7 cellular contexts compared by ENCODE assay signal in genomic region chr3:56758042-56758441, GRCh38. TPM values are rescaled to one million over a fixed set of nuclear protein-coding genes. Genes with fewer than 3 reads are reported as not detected.
DNase-seq lines count a peak whose midpoint lies in the region; ATAC-seq and TF ChIP-seq lines count a peak whose summit lies in the region.
"Not testable (repeated sequence)": the region's sequence is repeated elsewhere in the genome, so short reads cannot be mapped to it uniquely, and the experiment has no call there.

No MANE protein-coding gene starts in this region.

- H3K27ac ChIP-seq in SK-N-SH (ENCODE audit: low read depth in 2 of 2, low read length in 1 of 2) (peak overlapping the region; percentile 62 to 75), heart left ventricle (peak overlapping the region in 7 of 12 donors; percentile 1 to 88 (median 33)), gastrocnemius medialis (peak overlapping the region; percentile 21 to 53 (median 39))
- not testable (repeated sequence) for H3K27ac ChIP-seq in mesenchymal stem cell (ENCODE audit: low read length, poor library complexity, severe bottlenecking)

- H2BK15ac ChIP-seq in mesenchymal stem cell (ENCODE audit: low read depth, poor library complexity, severe bottlenecking), result not testable (repeated sequence)

- H3K9me3 Mint-ChIP-seq in activated T-helper 2 cell treated with anti-CD3 and anti-CD28 coated beads, Interferon-gamma antibody, Interleukin-2, Interleukin-4, amounts not matched to agents 10 μg/mL and 5 μg/mL and 100 μg/mL, durations not matched to agents 14 hours and 24 hours and 36 hours; central memory CD8-positive, alpha-beta T cell: not testable (repeated sequence)

- DNase-seq in EH (ENCODE audit: low read depth), result peak; percentile 5
- not testable (repeated sequence) for DNase-seq in SK-N-SH; activated T-helper 2 cell treated with anti-CD3 and anti-CD28 coated beads, Interferon-gamma antibody, Interleukin-2, Interleukin-4, amounts not matched to agents 10 μg/mL and 5 μg/mL and 100 μg/mL, durations not matched to agents 14 hours and 24 hours and 36 hours (ENCODE audit: low spot score); central memory CD8-positive, alpha-beta T cell (ENCODE audit: low spot score in 2 of 2); heart left ventricle; mesenchymal stem cell; gastrocnemius medialis

- not testable (repeated sequence) for H4K8ac ChIP-seq in mesenchymal stem cell (ENCODE audit: low read length)

- H3K9me3 ChIP-seq in SK-N-SH; heart left ventricle; mesenchymal stem cell (ENCODE audit: control insufficient read depth, low read length); gastrocnemius medialis: not testable (repeated sequence)

- H3K27ac Mint-ChIP-seq in activated T-helper 2 cell treated with anti-CD3 and anti-CD28 coated beads, Interferon-gamma antibody, Interleukin-2, Interleukin-4, amounts not matched to agents 10 μg/mL and 5 μg/mL and 100 μg/mL, durations not matched to agents 14 hours and 24 hours and 36 hours, result peak overlapping the region; percentile 91
- peak overlapping the region; percentile 93 for H3K27ac Mint-ChIP-seq in central memory CD8-positive, alpha-beta T cell (ENCODE audit: low read depth)

- H3K36me3 ChIP-seq in SK-N-SH (replicated peaks in 1 of 2; ENCODE audit: control insufficient read depth in 1 of 2, insufficient read depth in 2 of 2, low read length in 1 of 2); heart left ventricle; gastrocnemius medialis: not testable (repeated sequence)
- peaks cover 0 to 22% of the 10 kb centered on the region in 2 experiments for H3K36me3 ChIP-seq in mesenchymal stem cell (ENCODE audit: control insufficient read depth in 1 of 2, insufficient read depth in 2 of 2, low read depth in 1 of 2, low read length in 2 of 2)

- ATAC-seq in central memory CD8-positive, alpha-beta T cell (replicated peaks; ENCODE audit: extremely low read depth, poor library complexity, severe bottlenecking); heart left ventricle; gastrocnemius medialis: not testable (repeated sequence)

- WGBS in SK-N-SH (ENCODE audit: low lambda C conversion rate), result 94% methylated on average over 11 of the region's 11 CpGs
- WGBS in heart left ventricle, 4 donors, result 95 to 96% (median 95%) methylated on average over 11 of the region's 11 CpGs
- 79% methylated on average over 4 of the region's 11 CpGs for WGBS in mesenchymal stem cell

- not testable (repeated sequence) for H3K9ac ChIP-seq in SK-N-SH
- H3K9ac ChIP-seq in mesenchymal stem cell (ENCODE audit: low read length), result peak overlapping the region; percentile 94

- H2BK120ac ChIP-seq in mesenchymal stem cell (ENCODE audit: low read depth, low read length), result not testable (repeated sequence)

- not testable (repeated sequence) for H4K20me1 ChIP-seq in SK-N-SH (ENCODE audit: insufficient read depth)

- not testable (repeated sequence) for H2BK5ac ChIP-seq in mesenchymal stem cell (ENCODE audit: low read depth, low read length, poor library complexity, severe bottlenecking)

- CTCF ChIA-PET in SK-N-SH (lab: Yijun Ruan, JAX), result interaction anchor here (0.8 to 1.7 kb wide), 3 partner anchors 10 to 231 kb away, joined by 4 to 7 read pairs (median 7); no protein-coding TSS in a partner anchor

- H3K36me3 Mint-ChIP-seq in activated T-helper 2 cell treated with anti-CD3 and anti-CD28 coated beads, Interferon-gamma antibody, Interleukin-2, Interleukin-4, amounts not matched to agents 10 μg/mL and 5 μg/mL and 100 μg/mL, durations not matched to agents 14 hours and 24 hours and 36 hours (ENCODE audit: low read depth), result peaks cover 71% of the 10 kb centered on the region
- H3K36me3 Mint-ChIP-seq in central memory CD8-positive, alpha-beta T cell (ENCODE audit: insufficient read depth), result peaks cover 39% of the 10 kb centered on the region

- H3K4me3 ChIP-seq in SK-N-SH (ENCODE audit: low read depth in 2 of 2, low read length in 1 of 2); heart left ventricle; mesenchymal stem cell (ENCODE audit: insufficient read depth in 1 of 2, low read depth in 1 of 2, low read length in 2 of 2); gastrocnemius medialis: not testable (repeated sequence)

- H3K79me1 ChIP-seq in mesenchymal stem cell (replicated peaks; ENCODE audit: low read length, poor library complexity, severe bottlenecking), result not testable (repeated sequence)

- not testable (repeated sequence) for H2AK5ac ChIP-seq in mesenchymal stem cell (ENCODE audit: low read length, severe bottlenecking)

- not testable (repeated sequence) for H3K4ac ChIP-seq in mesenchymal stem cell (ENCODE audit: low read depth in 1 of 2, low read length in 2 of 2)

- TF ChIP-seq RAD21 in SK-N-SH (IDR thresholded peaks at IDR 0.05; ENCODE audit: low read length), result not testable (repeated sequence)

- H2BK12ac ChIP-seq in mesenchymal stem cell (ENCODE audit: low read length in 2 of 2), result not testable (repeated sequence)

- TF ChIP-seq POLR2A in heart left ventricle (IDR thresholded peaks at IDR 0.05); gastrocnemius medialis (IDR thresholded peaks at IDR 0.05): not testable (repeated sequence)

- not testable (repeated sequence) for TF ChIP-seq EP300 in SK-N-SH (IDR thresholded peaks at IDR 0.05; ENCODE audit: borderline replicate concordance in 1 of 2, low read depth in 1 of 2, low read length in 1 of 2)

- POLR2A ChIA-PET in SK-N-SH (lab: Yijun Ruan, JAX), result not testable (repeated sequence)

- H2AFZ ChIP-seq in SK-N-SH (ENCODE audit: low read depth), result peak overlapping the region; percentile 20; the same call in 1 of the 2 replicates
- not testable (repeated sequence) for H2AFZ ChIP-seq in mesenchymal stem cell (ENCODE audit: low read depth, low read length)

- TF ChIP-seq CTCF in SK-N-SH (IDR thresholded peaks at IDR 0.05); heart left ventricle (IDR thresholded peaks at IDR 0.05); gastrocnemius medialis (IDR thresholded peaks at IDR 0.05 in 4 of 5, conservative IDR thresholded peaks at IDR 0.05 in 1 of 5): not testable (repeated sequence)

- H3K9me2 ChIP-seq in SK-N-SH, result not testable (repeated sequence)

- not testable (repeated sequence) for H3K23ac ChIP-seq in mesenchymal stem cell (ENCODE audit: low read length in 2 of 2)

- peaks cover 74% of the 10 kb centered on the region for H3K4me1 Mint-ChIP-seq in activated T-helper 2 cell treated with anti-CD3 and anti-CD28 coated beads, Interferon-gamma antibody, Interleukin-2, Interleukin-4, amounts not matched to agents 10 μg/mL and 5 μg/mL and 100 μg/mL, durations not matched to agents 14 hours and 24 hours and 36 hours (ENCODE audit: low read depth)
- H3K4me1 Mint-ChIP-seq in central memory CD8-positive, alpha-beta T cell, result peaks cover 83% of the 10 kb centered on the region

- H3K4me2 ChIP-seq in SK-N-SH; mesenchymal stem cell (ENCODE audit: low read length, poor library complexity, severe bottlenecking): not testable (repeated sequence)

- not testable (repeated sequence) for H4K91ac ChIP-seq in mesenchymal stem cell (ENCODE audit: low read length)

- not testable (repeated sequence) for H3K27me3 Mint-ChIP-seq in activated T-helper 2 cell treated with anti-CD3 and anti-CD28 coated beads, Interferon-gamma antibody, Interleukin-2, Interleukin-4, amounts not matched to agents 10 μg/mL and 5 μg/mL and 100 μg/mL, durations not matched to agents 14 hours and 24 hours and 36 hours (ENCODE audit: low read depth); central memory CD8-positive, alpha-beta T cell

- intact Hi-C loops in activated T-helper 2 cell treated with anti-CD3 and anti-CD28 coated beads, Interferon-gamma antibody, Interleukin-2, Interleukin-4, amounts not matched to agents 10 μg/mL and 5 μg/mL and 100 μg/mL, durations not matched to agents 14 hours and 24 hours and 36 hours (cut with micrococcal nuclease), result loop anchor here (1.0 to 5.0 kb wide), 5 partner anchors 25 to 224 kb away; no protein-coding TSS in a partner anchor
- intact Hi-C loops in heart left ventricle (cut with DNase I), result loop anchor here in 1 of 10 donors (5.0 kb wide), 1 partner anchor 39 kb away; no protein-coding TSS in a partner anchor
- intact Hi-C loops in gastrocnemius medialis (cut with DNase I; ENCODE audit: low total_unique reads), result not testable (repeated sequence)

- not testable (repeated sequence) for H3K79me2 ChIP-seq in SK-N-SH (ENCODE audit: insufficient read depth)

- H3K4me1 ChIP-seq in SK-N-SH (ENCODE audit: control insufficient read depth in 1 of 2, insufficient read depth in 2 of 2, low read depth in 1 of 2, low read length in 1 of 2) (peaks cover 0 to 17% of the 10 kb centered on the region in 2 experiments; a peak in 3 of 4 replicates), heart left ventricle (peaks cover 5 to 81% (median 41%) of the 10 kb centered on the region in 12 donors), gastrocnemius medialis (peaks cover 39 to 41% of the 10 kb centered on the region in 2 donors)
- not testable (repeated sequence) for H3K4me1 ChIP-seq in mesenchymal stem cell (ENCODE audit: control insufficient read depth, insufficient read depth, low read depth, low read length)

- H3K4me3 Mint-ChIP-seq in activated T-helper 2 cell treated with anti-CD3 and anti-CD28 coated beads, Interferon-gamma antibody, Interleukin-2, Interleukin-4, amounts not matched to agents 10 μg/mL and 5 μg/mL and 100 μg/mL, durations not matched to agents 14 hours and 24 hours and 36 hours (ENCODE audit: low read depth); central memory CD8-positive, alpha-beta T cell: not testable (repeated sequence)

- in situ Hi-C loops in gastrocnemius medialis (cut with MboI; ENCODE audit: low sequenced_read_pairs in 4 of 4), result loop anchor here in 1 of 4 donors (5.0 kb wide), 1 partner anchor 39 kb away; no protein-coding TSS in a partner anchor

- H3F3A ChIP-seq in SK-N-SH (replicated peaks; ENCODE audit: insufficient read depth), result not testable (repeated sequence)

- H3K18ac ChIP-seq in mesenchymal stem cell (ENCODE audit: low read depth in 1 of 2, low read length in 2 of 2), result not testable (repeated sequence)

- H3K27me3 ChIP-seq in SK-N-SH (ENCODE audit: insufficient read depth); heart left ventricle; mesenchymal stem cell (ENCODE audit: control insufficient read depth in 1 of 2, insufficient read depth in 1 of 2, low read length in 2 of 2); gastrocnemius medialis: not testable (repeated sequence)

- H3K14ac ChIP-seq in mesenchymal stem cell (ENCODE audit: low read length in 2 of 2), result not testable (repeated sequence)

RNA-seq across cellular contexts. Expression of gene ARHGEF3, which starts 43.7 kb away (rescaled TPM):
- polyA plus RNA-seq in SK-N-SH (2012; rRNA removed), result 5.7 and 5.9 TPM in 2 replicates
- polyA plus RNA-seq in SK-N-SH (2012; cell fraction: cytosol; rRNA removed), result 5.8 and 6.1 TPM in 2 replicates
- polyA plus RNA-seq in SK-N-SH (2012; cell fraction: nucleus; rRNA removed), result 7.0 and 7.1 TPM in 2 replicates
- 38.3 and 38.6 TPM in 2 replicates for total RNA-seq in activated T-helper 2 cell treated with anti-CD3 and anti-CD28 coated beads, Interferon-gamma antibody, Interleukin-2, Interleukin-4, amounts not matched to agents 10 μg/mL and 5 μg/mL and 100 μg/mL, durations not matched to agents 14 hours and 24 hours and 36 hours
- 10 to 100 TPM; 13.5 to 36.8 (median 18.2) TPM for total RNA-seq in heart left ventricle
- polyA plus RNA-seq in heart left ventricle, result 1 to 10 TPM; 6.5 to 9.3 TPM
- 15.6 TPM for polyA plus RNA-seq in mesenchymal stem cell (2013, experiment 1 of 2)
- 14.8 TPM for polyA plus RNA-seq in mesenchymal stem cell (2013, experiment 2 of 2)
- total RNA-seq in gastrocnemius medialis, result 10 to 100 TPM in 1 of 4 donors, 1 to 10 TPM in 3; 3.1 to 11.6 (median 5.7) TPM
